ENCODE assay signal across 18 cellular contexts in the genomic region with DNA sequence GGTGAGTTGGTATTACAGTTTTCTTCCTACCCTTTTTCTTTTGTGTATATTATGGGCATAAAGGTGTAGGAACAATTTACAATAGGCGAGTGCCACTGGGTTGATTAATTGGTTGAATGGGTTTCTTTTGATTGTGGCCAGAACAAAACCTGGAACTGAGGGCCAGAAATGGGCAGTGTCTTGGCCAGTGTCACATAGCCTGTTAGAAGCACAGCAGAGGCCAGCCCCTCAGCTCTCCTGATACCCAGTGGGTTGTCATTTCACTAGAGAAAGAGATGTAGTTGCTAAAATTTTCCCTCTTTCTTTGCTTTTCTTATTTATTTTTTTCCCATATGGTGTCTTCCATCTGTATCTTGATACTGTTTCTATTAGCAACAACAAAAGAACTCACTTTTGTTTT. TPM values are rescaled to one million over a fixed set of nuclear protein-coding genes. Genes with fewer than 3 reads are reported as not detected.
DNase-seq lines count a peak whose midpoint lies in the region; ATAC-seq and TF ChIP-seq lines count a peak whose summit lies in the region.
"Had no signal": no experiment of that assay in that cellular context is flagged by ENCODE, and none has a peak within 500 bp of the region (broad histone marks: within the 10 kb centered on the region; RNA-seq: fewer than 3 reads in every experiment).

No MANE protein-coding gene starts in this region.

- no peaks in the 10 kb centered on the region for H3K36me3 Mint-ChIP-seq in type B pancreatic cell
- H3K36me3 Mint-ChIP-seq in activated CD4-positive, alpha-beta memory T cell treated with anti-CD3 and anti-CD28 coated beads for 36 hours, result no peaks in the 10 kb centered on the region
- H3K36me3 Mint-ChIP-seq: activated naive CD4-positive, alpha-beta T cell treated with anti-CD3 and anti-CD28 coated beads, Interleukin-2, amount 50 U/mL, for 72 hours; naive B cell had no signal

- no peaks in the 10 kb centered on the region for H3K36me3 ChIP-seq in psoas muscle (ENCODE audit: insufficient read depth in 1 of 2, low read depth in 1 of 2)

- TF ChIP-seq CTCF in type B pancreatic cell (conservative IDR thresholded peaks at IDR 0.05), result no peak
- no peak for TF ChIP-seq CTCF in psoas muscle (IDR thresholded peaks at IDR 0.05)

- H3K4me3 Mint-ChIP-seq in type B pancreatic cell, result no peak overlapping the region
- H3K4me3 Mint-ChIP-seq in activated CD4-positive, alpha-beta memory T cell treated with anti-CD3 and anti-CD28 coated beads for 36 hours, result no peak overlapping the region

- peak overlapping the region; percentile 5 for H3K27ac Mint-ChIP-seq in type B pancreatic cell
- H3K27ac Mint-ChIP-seq in activated CD4-positive, alpha-beta memory T cell treated with anti-CD3 and anti-CD28 coated beads for 36 hours, result no peak overlapping the region

- H3K4me3 ChIP-seq in psoas muscle, result no peak overlapping the region

- peaks cover 13% of the 10 kb centered on the region for H3K4me1 Mint-ChIP-seq in type B pancreatic cell (ENCODE audit: unreplicated experiment)
- no peaks in the 10 kb centered on the region for H3K4me1 Mint-ChIP-seq in activated CD4-positive, alpha-beta memory T cell treated with anti-CD3 and anti-CD28 coated beads for 36 hours (ENCODE audit: low read depth)

- H3K27ac ChIP-seq in psoas muscle, result no peak overlapping the region
- H3K27ac ChIP-seq: C4-2B had no signal

- WGBS in psoas muscle, 3 donors, result 73 to 76% (median 75%) methylated on average over 1 of the region's 1 CpG

- no peaks in the 10 kb centered on the region for H3K27me3 Mint-ChIP-seq in type B pancreatic cell
- no peaks in the 10 kb centered on the region for H3K27me3 Mint-ChIP-seq in activated CD4-positive, alpha-beta memory T cell treated with anti-CD3 and anti-CD28 coated beads for 36 hours

- ATAC-seq in GM19395 (IDR thresholded peaks at IDR 0.05; ENCODE audit: unreplicated experiment) (peak; percentile 42), HG02642 (IDR thresholded peaks at IDR 0.05; ENCODE audit: poor library complexity, unreplicated experiment) (peak; percentile 25), HG03460 (IDR thresholded peaks at IDR 0.05; ENCODE audit: unreplicated experiment) (peak; percentile 33), GM21526 (IDR thresholded peaks at IDR 0.05; ENCODE audit: low FRiP score, unreplicated experiment) (no peak), psoas muscle (no peak), Right ventricle myocardium inferior (no peak)
- ATAC-seq: activated naive CD4-positive, alpha-beta T cell treated with anti-CD3 and anti-CD28 coated beads, Interleukin-2, amount 50 U/mL, for 72 hours; left ventricle myocardium superior had no signal

- CTCF ChIA-PET in activated CD4-positive, alpha-beta memory T cell treated with anti-CD3 and anti-CD28 coated beads for 36 hours (lab: Charles Lee), result no interaction called here

- no peaks in the 10 kb centered on the region for H3K9me3 Mint-ChIP-seq in type B pancreatic cell
- H3K9me3 Mint-ChIP-seq in activated CD4-positive, alpha-beta memory T cell treated with anti-CD3 and anti-CD28 coated beads for 36 hours, result no peaks in the 10 kb centered on the region
- H3K9me3 Mint-ChIP-seq: activated naive CD4-positive, alpha-beta T cell treated with anti-CD3 and anti-CD28 coated beads, Interleukin-2, amount 50 U/mL, for 72 hours; naive B cell had no signal

- H3K4me1 ChIP-seq in psoas muscle, result no peaks in the 10 kb centered on the region

- intact Hi-C loops in psoas muscle (cut with DNase I), result no loop called here
- intact Hi-C loops in Right ventricle myocardium inferior (cut with DNase I), result no loop called here
- intact Hi-C loops in activated CD4-positive, alpha-beta memory T cell treated with anti-CD3 and anti-CD28 coated beads for 36 hours (cut with micrococcal nuclease), result no loop called here

- H3K27me3 ChIP-seq in psoas muscle (ENCODE audit: insufficient read depth in 3 of 3, low read length in 2 of 3), result no peaks in the 10 kb centered on the region

- POLR2A ChIA-PET in activated CD4-positive, alpha-beta memory T cell treated with anti-CD3 and anti-CD28 coated beads for 36 hours (lab: Charles Lee), result no interaction called here

- DNase-seq in type B pancreatic cell (ENCODE audit: extremely low spot score, unreplicated experiment) (no peak), psoas muscle (no peak), Right ventricle myocardium inferior (ENCODE audit: missing footprints) (no peak)
- no peak for DNase-seq in activated CD4-positive, alpha-beta memory T cell treated with anti-CD3 and anti-CD28 coated beads for 36 hours
- DNase-seq: activated CD4-positive, alpha-beta T cell treated with anti-CD3 and anti-CD28 coated beads for 4 hours; activated T-cell treated with anti-CD3 and anti-CD28 coated beads for 4 hours; left ventricle myocardium superior; NCI-H1092; NCI-H2171; Right ventricle myocardium superior; T1000 had no signal

- H3K9me3 ChIP-seq in psoas muscle, result no peaks in the 10 kb centered on the region

RNA-seq across cellular contexts. Expression of gene SEMA6A, which starts 38.8 kb away (rescaled TPM):
- total RNA-seq in type B pancreatic cell (ENCODE audit: low replicate concordance), result 74.0 and 84.2 TPM in 2 replicates
- 1 to 10 TPM; 3.1 to 7.6 (median 4.3) TPM for total RNA-seq in psoas muscle
- 1 to 10 TPM; 1.1 to 1.5 (median 1.5) TPM for polyA plus RNA-seq in psoas muscle
- 7.8 TPM for total RNA-seq in Right ventricle myocardium inferior
- not detected for total RNA-seq in activated CD4-positive, alpha-beta memory T cell treated with anti-CD3 and anti-CD28 coated beads for 36 hours

Comparison
In these comparisons a context has a peak if more than half of its experiments do, and no peak if none do; other contexts are left out.
1. ATAC-seq: peak in GM19395 (single experiment), HG02642 (single experiment) and HG03460 (single experiment); none in GM21526 (single experiment), psoas muscle (0 of 4) and Right ventricle myocardium inferior (single experiment).